Comparison of ENCODE assay signal across 24 cellular contexts in genomic region chr14:22901799-22902198, GRCh38. TPM values are rescaled to one million over a fixed set of nuclear protein-coding genes. Genes with fewer than 3 reads are reported as not detected.
DNase-seq lines count a peak whose midpoint lies in the region; ATAC-seq, FAIRE-seq and TF ChIP-seq lines count a peak whose summit lies in the region.
"Had no signal": no experiment of that assay in that cellular context is flagged by ENCODE, and none has a peak within 500 bp of the region (broad histone marks: within the 10 kb centered on the region; RNA-seq: fewer than 3 reads in every experiment).

No MANE protein-coding gene starts in this region.

- intact Hi-C loops in activated CD4-positive, alpha-beta T cell treated with anti-CD3 and anti-CD28 coated beads for 36 hours (cut with DNase I, micrococcal nuclease): no loop called here
- intact Hi-C loops in HepG2 (cut with micrococcal nuclease; ENCODE audit: unreplicated experiment) (no loop called here), right lobe of liver (cut with DNase I) (no loop called here)

- FAIRE-seq in HepG2 (lab: Jason Lieb, UNC): no peak

- H3K27me3 ChIP-seq in HepG2 (ENCODE audit: control insufficient read depth in 1 of 2, insufficient read depth in 2 of 2, low read length in 2 of 2): peaks cover 0 to 3% of the 10 kb centered on the region in 2 experiments; a peak in 2 of 5 replicates
- H3K27me3 ChIP-seq in right lobe of liver: no peaks in the 10 kb centered on the region
- no peaks in the 10 kb centered on the region for H3K27me3 ChIP-seq in SJCRH30
- H3K27me3 ChIP-seq: BLaER1 treated with 17β-estradiol and CSF1 and Interleukin-3, amounts not matched to agents 10 nM and 100 nM had no signal

- H3K9ac ChIP-seq in HepG2 (ENCODE audit: insufficient read depth, low read depth, low read length): no peak overlapping the region
- H3K9ac ChIP-seq: SK-N-SH had no signal

- peaks cover 16% of the 10 kb centered on the region for H3K4me1 Mint-ChIP-seq in activated CD4-positive, alpha-beta T cell treated with anti-CD3 and anti-CD28 coated beads for 36 hours
- H3K4me1 Mint-ChIP-seq in nephron progenitor cell: no peaks in the 10 kb centered on the region

- no peak overlapping the region for H3K27ac ChIP-seq in HepG2 (ENCODE audit: extremely low read length, insufficient read depth, low read length)
- no peak overlapping the region for H3K27ac ChIP-seq in right lobe of liver
- no peak overlapping the region for H3K27ac ChIP-seq in SJCRH30
- H3K27ac ChIP-seq: BLaER1 treated with 17β-estradiol and CSF1 and Interleukin-3, amounts not matched to agents 10 nM and 100 nM; PC-9 had no signal

- H3K79me2 ChIP-seq in HepG2 (ENCODE audit: insufficient read depth, low read length): no peaks in the 10 kb centered on the region

- H3K27ac Mint-ChIP-seq in activated CD4-positive, alpha-beta T cell treated with anti-CD3 and anti-CD28 coated beads for 36 hours: peak overlapping the region; percentile 11
- peak overlapping the region; percentile 93 for H3K27ac Mint-ChIP-seq in nephron progenitor cell
- H3K27ac Mint-ChIP-seq: GM23338 had no signal

- TF ChIP-seq RAD21 in HepG2 (CRISPR knock-in tag; IDR thresholded peaks at IDR 0.05): no peak

- no peak overlapping the region for H3K4me3 Mint-ChIP-seq in activated CD4-positive, alpha-beta T cell treated with anti-CD3 and anti-CD28 coated beads for 36 hours
- no peak overlapping the region for H3K4me3 Mint-ChIP-seq in nephron progenitor cell
- H3K4me3 Mint-ChIP-seq: GM23338 had no signal

- H3K9me3 ChIP-seq in HepG2 (ENCODE audit: low read length): no peaks in the 10 kb centered on the region
- H3K9me3 ChIP-seq in right lobe of liver: no peaks in the 10 kb centered on the region
- H3K9me3 ChIP-seq in SJCRH30 (replicated peaks): no peaks in the 10 kb centered on the region
- H3K9me3 ChIP-seq: BLaER1 treated with 17β-estradiol and CSF1 and Interleukin-3, amounts not matched to agents 10 nM and 100 nM; SK-N-SH had no signal

- peaks cover 60% of the 10 kb centered on the region for H3K36me3 Mint-ChIP-seq in activated CD4-positive, alpha-beta T cell treated with anti-CD3 and anti-CD28 coated beads for 36 hours (ENCODE audit: low read depth)
- H3K36me3 Mint-ChIP-seq in nephron progenitor cell (ENCODE audit: low read depth): peaks cover 69% of the 10 kb centered on the region

- no peak overlapping the region for H3K4me2 ChIP-seq in HepG2 (ENCODE audit: low read depth, low read length)
- H3K4me2 ChIP-seq: BLaER1 treated with 17β-estradiol and CSF1 and Interleukin-3, amounts not matched to agents 10 nM and 100 nM; GM23338; PC-9; SK-N-SH had no signal

- H3K4me3 ChIP-seq in HepG2 (replicated peaks in 1 of 3; ENCODE audit: insufficient read depth in 1 of 3, low read depth in 2 of 3, low read length in 3 of 3) (no peak overlapping the region), right lobe of liver (no peak overlapping the region), SJCRH30 (no peak overlapping the region)
- H3K4me3 ChIP-seq: BLaER1 treated with 17β-estradiol and CSF1 and Interleukin-3, amounts not matched to agents 10 nM and 100 nM; GM23338; PC-9 had no signal

- no peak for ATAC-seq in activated CD4-positive, alpha-beta T cell treated with anti-CD3 and anti-CD28 coated beads for 36 hours
- no peak for ATAC-seq in HepG2
- ATAC-seq in right lobe of liver: no peak
- ATAC-seq: GM23338 had no signal

- H3K4me1 ChIP-seq in HepG2 (ENCODE audit: insufficient read depth, low read length) (peaks cover 50% of the 10 kb centered on the region), right lobe of liver (peaks cover 0 to 24% (median 12%) of the 10 kb centered on the region in 4 donors), SJCRH30 (no peaks in the 10 kb centered on the region)

- H2AFZ ChIP-seq in HepG2 (ENCODE audit: low read length): no peak overlapping the region
- H2AFZ ChIP-seq: GM23338, PC-9 had no signal

- WGBS in HepG2 (ENCODE audit: low lambda C conversion rate): 89% methylated on average over 7 of the region's 7 CpGs
- 100% methylated on average over 1 of the region's 7 CpGs for WGBS in right lobe of liver (ENCODE audit: insufficient coverage, low coverage, low lambda C conversion rate, missing lambda C conversion rate)

- in situ Hi-C loops in HepG2 (cut with HindIII; ENCODE audit: extremely low pct_ligation_motif_present, low pct_unique_long_range_greater_than_20kb): loop anchor here (5.0 kb wide), 1 partner anchor 79 kb away; no protein-coding TSS in a partner anchor

- H4K20me1 ChIP-seq in HepG2 (ENCODE audit: insufficient read depth, low read length): no peaks in the 10 kb centered on the region

- no peaks in the 10 kb centered on the region for H3K36me3 ChIP-seq in HepG2 (replicated peaks in 1 of 2; ENCODE audit: control insufficient read depth in 1 of 2, insufficient read depth in 2 of 2, low read length in 2 of 2)
- peaks cover 11 to 53% (median 29%) of the 10 kb centered on the region in 4 donors for H3K36me3 ChIP-seq in right lobe of liver
- H3K36me3 ChIP-seq in SJCRH30: peaks cover 52% of the 10 kb centered on the region

- no TSS peak for BruUV-seq in HepG2 (replicated peaks; lab: Mats Ljungman, UMichigan)

- no peaks in the 10 kb centered on the region for H3K9me3 Mint-ChIP-seq in activated CD4-positive, alpha-beta T cell treated with anti-CD3 and anti-CD28 coated beads for 36 hours (ENCODE audit: low read depth)
- H3K9me3 Mint-ChIP-seq in nephron progenitor cell: no peaks in the 10 kb centered on the region
- H3K9me3 Mint-ChIP-seq: GM23338 had no signal

- POLR2A ChIA-PET in activated CD4-positive, alpha-beta T cell treated with anti-CD3 and anti-CD28 coated beads for 36 hours (lab: Charles Lee): interaction anchor here (0.5 to 0.6 kb wide), 2 partner anchors 9 to 333 kb away, joined by 4 to 5 read pairs; no protein-coding TSS in a partner anchor
- POLR2A ChIA-PET in HepG2 (lab: Yijun Ruan, JAX): interaction anchor here (0.7 to 5.3 kb wide), 6 partner anchors 14 to 75 kb away, joined by 4 to 44 read pairs (median 26); partner anchors contain the start of genes LRP10 and PRMT5

- no peak for TF ChIP-seq POLR2A in HepG2 (IDR thresholded peaks at IDR 0.05; ENCODE audit: insufficient read depth in 1 of 2, low read depth in 2 of 2, low read length in 2 of 2)
- no peak for TF ChIP-seq POLR2A in right lobe of liver (IDR thresholded peaks at IDR 0.05)

- no peak for DNase-seq in activated CD4-positive, alpha-beta T cell treated with anti-CD3 and anti-CD28 coated beads for 36 hours
- DNase-seq in activated CD4-positive, alpha-beta T cell treated with anti-CD3 and anti-CD28 coated beads for 1 hour: no peak
- DNase-seq in HepG2 (ENCODE audit: low spot score) (no peak), right lobe of liver (no peak), nephron progenitor cell (no peak), DMS153 (lab: John Stamatoyannopoulos, UW) (no peak), SJCRH30 (no peak)
- DNase-seq: 8988T, DMS79, HCEC 1CT, KG1, NCI-H1105, NCI-H146, NCI-H2029, NCI-H2227 treated with DMSO at 0.1 percent for 48 hours, NCI-H510A, NCI-H748 treated with DMSO at 0.1 percent for 48 hours, PC-9, RPMI8226, SHP77 treated with DMSO at 0.1 percent for 48 hours, SK-N-SH had no signal

- TF ChIP-seq EP300 in HepG2 (IDR thresholded peaks at IDR 0.05; ENCODE audit: low read depth in 2 of 2, low read length in 2 of 2) (no peak), HepG2 (CRISPR knock-in tag; IDR thresholded peaks at IDR 0.05; ENCODE audit: borderline replicate concordance) (no peak)

- no peaks in the 10 kb centered on the region for H3K27me3 Mint-ChIP-seq in activated CD4-positive, alpha-beta T cell treated with anti-CD3 and anti-CD28 coated beads for 36 hours
- peaks cover 4% of the 10 kb centered on the region for H3K27me3 Mint-ChIP-seq in nephron progenitor cell (ENCODE audit: low read depth, poor library complexity)

- TF ChIP-seq CTCF in HepG2 (CRISPR knock-in tag; IDR thresholded peaks at IDR 0.05) (no peak), right lobe of liver (IDR thresholded peaks at IDR 0.05) (no peak), nephron progenitor cell (IDR thresholded peaks at IDR 0.05) (no peak)

- CTCF ChIA-PET in activated CD4-positive, alpha-beta T cell treated with anti-CD3 and anti-CD28 coated beads for 36 hours (lab: Charles Lee): interaction anchor here (0.6 to 8.3 kb wide), 18 partner anchors 9 to 331 kb away, joined by 3 to 71 read pairs (median 5); partner anchors contain the start of genes ABHD4, LRP10, MRPL52 and OXA1L
- CTCF ChIA-PET in HepG2 (lab: Yijun Ruan, JAX; ENCODE audit: low intra/inter-chr PET ratio, low total read pairs): interaction anchor here (5.0 to 6.2 kb wide), 2 partner anchors 30 to 344 kb away, joined by 46 to 67 read pairs; partner anchors contain the start of gene LRP10

RNA-seq across cellular contexts. Expression of gene RBM23, which starts 17.1 kb away (rescaled TPM):
- total RNA-seq in activated CD4-positive, alpha-beta T cell treated with anti-CD3 and anti-CD28 coated beads for 36 hours: 10 to 100 TPM; 61.6 to 68.6 TPM
- total RNA-seq in HepG2 (2016; rRNA removed; fragmentation: Illumina TruSeq; extraction: Trizol): 0.52 and 1.5 TPM in 2 replicates
- total RNA-seq in HepG2 (2016; cell fraction: cytosol; rRNA removed; fragmentation: Illumina TruSeq; extraction: Trizol; ENCODE audit: low read depth): 1.3 and 3.6 TPM in 2 replicates
- total RNA-seq in HepG2 (2016; cell fraction: insoluble cytoplasmic fraction; rRNA removed; fragmentation: Illumina TruSeq; extraction: Trizol): 0.61 and 1.6 TPM in 2 replicates
- total RNA-seq in HepG2 (2016; cell fraction: membrane; rRNA removed; fragmentation: Illumina TruSeq; extraction: Trizol): 0.71 and 0.76 TPM in 2 replicates
- 1.2 and 2.0 TPM in 2 replicates for total RNA-seq in HepG2 (2016; cell fraction: nucleus; rRNA removed; fragmentation: Illumina TruSeq; extraction: Trizol)
- polyA plus RNA-seq in HepG2 (2011; rRNA removed): 2.1 and 2.9 TPM in 2 replicates
- 0.87 and 0.90 TPM in 2 replicates for polyA plus RNA-seq in HepG2 (2011; cell fraction: cytosol; rRNA removed)
- 7.7 and 10.1 TPM in 2 replicates for polyA plus RNA-seq in HepG2 (2011; cell fraction: nucleus; rRNA removed)
- polyA plus RNA-seq in HepG2 (2012): 2.0 and 2.8 TPM in 2 replicates
- polyA plus RNA-seq in HepG2 (2016; cell fraction: cytosol; fragmentation: Illumina TruSeq; extraction: Trizol; ENCODE audit: low read depth): 0.17 and 0.28 TPM in 2 replicates
- 0.76 and 1.0 TPM in 2 replicates for polyA plus RNA-seq in HepG2 (2016; cell fraction: insoluble cytoplasmic fraction; fragmentation: Illumina TruSeq; extraction: Trizol; ENCODE audit: low read depth)
- polyA plus RNA-seq in HepG2 (2016; cell fraction: membrane; fragmentation: Illumina TruSeq; extraction: Trizol; ENCODE audit: low read depth): 0.27 and 0.43 TPM in 2 replicates
- polyA plus RNA-seq in HepG2 (2016; cell fraction: nucleus; fragmentation: Illumina TruSeq; extraction: Trizol; ENCODE audit: insufficient read depth, low read depth): 3.6 and 4.3 TPM in 2 replicates
- 5.4 and 70.7 TPM in 2 replicates for polyA minus RNA-seq in HepG2 (2011; rRNA and poly(A)+ RNA removed; ENCODE audit: low replicate concordance)
- polyA minus RNA-seq in HepG2 (2011; cell fraction: cytosol; rRNA and poly(A)+ RNA removed): 0.97 and 1.6 TPM in 2 replicates
- 14.7 and 14.8 TPM in 2 replicates for polyA minus RNA-seq in HepG2 (2011; cell fraction: nucleus; rRNA and poly(A)+ RNA removed)
- 10 to 100 TPM; 22.2 to 38.0 (median 34.0) TPM for total RNA-seq in right lobe of liver
- total RNA-seq in SJCRH30 (2014; rRNA removed; shearing (Covaris generic)): 83.8 and 92.9 TPM in 2 replicates

RNA-seq across cellular contexts. Expression of gene REM2, which starts 18.8 kb away (rescaled TPM):
- under 1 TPM; 0.33 to 0.48 TPM for total RNA-seq in activated CD4-positive, alpha-beta T cell treated with anti-CD3 and anti-CD28 coated beads for 36 hours
- total RNA-seq in HepG2 (2016; rRNA removed; fragmentation: Illumina TruSeq; extraction: Trizol) (not detected in 2 replicates), right lobe of liver (under 1 TPM in 2 of 6 experiments, not detected in 4; 0.10 to 0.12 TPM)
- not detected in 2 replicates for total RNA-seq in HepG2 (2016; cell fraction: cytosol; rRNA removed; fragmentation: Illumina TruSeq; extraction: Trizol; ENCODE audit: low read depth)
- not detected in 2 replicates for total RNA-seq in HepG2 (2016; cell fraction: insoluble cytoplasmic fraction; rRNA removed; fragmentation: Illumina TruSeq; extraction: Trizol)
- not detected in 2 replicates for total RNA-seq in HepG2 (2016; cell fraction: membrane; rRNA removed; fragmentation: Illumina TruSeq; extraction: Trizol)
- total RNA-seq in HepG2 (2016; cell fraction: nucleus; rRNA removed; fragmentation: Illumina TruSeq; extraction: Trizol): not detected in 2 replicates
- polyA plus RNA-seq in HepG2 (2011; rRNA removed): 0.20 and 0.31 TPM in 2 replicates
- 0.04 and 0.05 TPM in 2 replicates for polyA plus RNA-seq in HepG2 (2011; cell fraction: cytosol; rRNA removed)
- polyA plus RNA-seq in HepG2 (2011; cell fraction: nucleus; rRNA removed): 1.1 and 1.9 TPM in 2 replicates
- 0.21 and 0.67 TPM in 2 replicates for polyA plus RNA-seq in HepG2 (2012)
- polyA plus RNA-seq in HepG2 (2016; cell fraction: cytosol; fragmentation: Illumina TruSeq; extraction: Trizol; ENCODE audit: low read depth): not detected in 2 replicates
- not detected in 2 replicates for polyA plus RNA-seq in HepG2 (2016; cell fraction: insoluble cytoplasmic fraction; fragmentation: Illumina TruSeq; extraction: Trizol; ENCODE audit: low read depth)
- polyA plus RNA-seq in HepG2 (2016; cell fraction: membrane; fragmentation: Illumina TruSeq; extraction: Trizol; ENCODE audit: low read depth): not detected in 2 replicates
- polyA plus RNA-seq in HepG2 (2016; cell fraction: nucleus; fragmentation: Illumina TruSeq; extraction: Trizol; ENCODE audit: insufficient read depth, low read depth): not detected in 2 replicates
- 0.26 and 0.30 TPM in 2 replicates for polyA minus RNA-seq in HepG2 (2011; rRNA and poly(A)+ RNA removed; ENCODE audit: low replicate concordance)
- polyA minus RNA-seq in HepG2 (2011; cell fraction: cytosol; rRNA and poly(A)+ RNA removed): not detected in 2 replicates
- 0.25 and 0.90 TPM in 2 replicates for polyA minus RNA-seq in HepG2 (2011; cell fraction: nucleus; rRNA and poly(A)+ RNA removed)
- not detected in 2 replicates for total RNA-seq in SJCRH30 (2014; rRNA removed; shearing (Covaris generic))
- total RNA-seq: HT1080 had no signal

RNA-seq across cellular contexts. Expression of gene PRMT5, which starts 27.4 kb away (rescaled TPM):
- total RNA-seq in activated CD4-positive, alpha-beta T cell treated with anti-CD3 and anti-CD28 coated beads for 36 hours: 100 to 1,000 TPM; 121 to 151 TPM
- total RNA-seq in HepG2 (2016; rRNA removed; fragmentation: Illumina TruSeq; extraction: Trizol) (210 and 289 TPM in 2 replicates), right lobe of liver (10 to 100 TPM; 22.5 to 32.1 (median 25.7) TPM)
- 154 and 171 TPM in 2 replicates for total RNA-seq in HepG2 (2016; cell fraction: cytosol; rRNA removed; fragmentation: Illumina TruSeq; extraction: Trizol; ENCODE audit: low read depth)
- 224 and 314 TPM in 2 replicates for total RNA-seq in HepG2 (2016; cell fraction: insoluble cytoplasmic fraction; rRNA removed; fragmentation: Illumina TruSeq; extraction: Trizol)
- 131 and 139 TPM in 2 replicates for total RNA-seq in HepG2 (2016; cell fraction: membrane; rRNA removed; fragmentation: Illumina TruSeq; extraction: Trizol)
- 137 and 144 TPM in 2 replicates for total RNA-seq in HepG2 (2016; cell fraction: nucleus; rRNA removed; fragmentation: Illumina TruSeq; extraction: Trizol)
- 329 and 354 TPM in 2 replicates for polyA plus RNA-seq in HepG2 (2011; rRNA removed)
- polyA plus RNA-seq in HepG2 (2011; cell fraction: cytosol; rRNA removed): 348 and 362 TPM in 2 replicates
- 327 and 362 TPM in 2 replicates for polyA plus RNA-seq in HepG2 (2011; cell fraction: nucleus; rRNA removed)
- polyA plus RNA-seq in HepG2 (2012): 137 and 192 TPM in 2 replicates
- polyA plus RNA-seq in HepG2 (2016; cell fraction: cytosol; fragmentation: Illumina TruSeq; extraction: Trizol; ENCODE audit: low read depth): 39.5 and 40.9 TPM in 2 replicates
- polyA plus RNA-seq in HepG2 (2016; cell fraction: insoluble cytoplasmic fraction; fragmentation: Illumina TruSeq; extraction: Trizol; ENCODE audit: low read depth): 294 and 308 TPM in 2 replicates
- polyA plus RNA-seq in HepG2 (2016; cell fraction: membrane; fragmentation: Illumina TruSeq; extraction: Trizol; ENCODE audit: low read depth): 72.5 and 74.3 TPM in 2 replicates
- polyA plus RNA-seq in HepG2 (2016; cell fraction: nucleus; fragmentation: Illumina TruSeq; extraction: Trizol; ENCODE audit: insufficient read depth, low read depth): 212 and 229 TPM in 2 replicates
- polyA minus RNA-seq in HepG2 (2011; rRNA and poly(A)+ RNA removed; ENCODE audit: low replicate concordance): 563 and 739 TPM in 2 replicates
- polyA minus RNA-seq in HepG2 (2011; cell fraction: cytosol; rRNA and poly(A)+ RNA removed): 136 and 191 TPM in 2 replicates
- 169 and 174 TPM in 2 replicates for polyA minus RNA-seq in HepG2 (2011; cell fraction: nucleus; rRNA and poly(A)+ RNA removed)
- total RNA-seq in SJCRH30 (2014; rRNA removed; shearing (Covaris generic)): 104 and 113 TPM in 2 replicates

RNA-seq across cellular contexts. Expression of gene LRP10, which starts 30.3 kb away (rescaled TPM):
- 10 to 100 TPM; 36.3 to 41.8 TPM for total RNA-seq in activated CD4-positive, alpha-beta T cell treated with anti-CD3 and anti-CD28 coated beads for 36 hours
- total RNA-seq in HepG2 (2016; rRNA removed; fragmentation: Illumina TruSeq; extraction: Trizol): 8.6 and 16.9 TPM in 2 replicates
- 4.6 and 5.4 TPM in 2 replicates for total RNA-seq in HepG2 (2016; cell fraction: cytosol; rRNA removed; fragmentation: Illumina TruSeq; extraction: Trizol; ENCODE audit: low read depth)
- 8.2 and 17.2 TPM in 2 replicates for total RNA-seq in HepG2 (2016; cell fraction: insoluble cytoplasmic fraction; rRNA removed; fragmentation: Illumina TruSeq; extraction: Trizol)
- 13.8 and 15.6 TPM in 2 replicates for total RNA-seq in HepG2 (2016; cell fraction: membrane; rRNA removed; fragmentation: Illumina TruSeq; extraction: Trizol)
- total RNA-seq in HepG2 (2016; cell fraction: nucleus; rRNA removed; fragmentation: Illumina TruSeq; extraction: Trizol): 15.9 and 21.6 TPM in 2 replicates
- 45.2 and 80.6 TPM in 2 replicates for polyA plus RNA-seq in HepG2 (2011; rRNA removed)
- polyA plus RNA-seq in HepG2 (2011; cell fraction: cytosol; rRNA removed): 49.4 and 54.8 TPM in 2 replicates
- polyA plus RNA-seq in HepG2 (2011; cell fraction: nucleus; rRNA removed): 70.7 and 85.9 TPM in 2 replicates
- 45.8 and 84.6 TPM in 2 replicates for polyA plus RNA-seq in HepG2 (2012)
- 6.5 and 7.4 TPM in 2 replicates for polyA plus RNA-seq in HepG2 (2016; cell fraction: cytosol; fragmentation: Illumina TruSeq; extraction: Trizol; ENCODE audit: low read depth)
- polyA plus RNA-seq in HepG2 (2016; cell fraction: insoluble cytoplasmic fraction; fragmentation: Illumina TruSeq; extraction: Trizol; ENCODE audit: low read depth): 8.2 and 10.9 TPM in 2 replicates
- 11.6 and 13.0 TPM in 2 replicates for polyA plus RNA-seq in HepG2 (2016; cell fraction: membrane; fragmentation: Illumina TruSeq; extraction: Trizol; ENCODE audit: low read depth)
- 22.9 and 23.5 TPM in 2 replicates for polyA plus RNA-seq in HepG2 (2016; cell fraction: nucleus; fragmentation: Illumina TruSeq; extraction: Trizol; ENCODE audit: insufficient read depth, low read depth)
- polyA minus RNA-seq in HepG2 (2011; rRNA and poly(A)+ RNA removed; ENCODE audit: low replicate concordance): 73.0 and 241 TPM in 2 replicates
- polyA minus RNA-seq in HepG2 (2011; cell fraction: cytosol; rRNA and poly(A)+ RNA removed): 55.0 and 77.3 TPM in 2 replicates
- 23.4 and 37.7 TPM in 2 replicates for polyA minus RNA-seq in HepG2 (2011; cell fraction: nucleus; rRNA and poly(A)+ RNA removed)
- total RNA-seq in right lobe of liver: 10 to 100 TPM; 31.0 to 54.5 (median 44.6) TPM
- total RNA-seq in SJCRH30 (2014; rRNA removed; shearing (Covaris generic)): 12.2 and 12.5 TPM in 2 replicates

RNA-seq across cellular contexts. Expression of gene HAUS4, which starts 55.1 kb away (rescaled TPM):
- total RNA-seq in activated CD4-positive, alpha-beta T cell treated with anti-CD3 and anti-CD28 coated beads for 36 hours: 10 to 100 TPM; 62.5 to 84.4 TPM
- total RNA-seq in HepG2 (2016; rRNA removed; fragmentation: Illumina TruSeq; extraction: Trizol): 130 and 141 TPM in 2 replicates
- total RNA-seq in HepG2 (2016; cell fraction: cytosol; rRNA removed; fragmentation: Illumina TruSeq; extraction: Trizol; ENCODE audit: low read depth): 124 and 143 TPM in 2 replicates
- 128 and 148 TPM in 2 replicates for total RNA-seq in HepG2 (2016; cell fraction: insoluble cytoplasmic fraction; rRNA removed; fragmentation: Illumina TruSeq; extraction: Trizol)
- total RNA-seq in HepG2 (2016; cell fraction: membrane; rRNA removed; fragmentation: Illumina TruSeq; extraction: Trizol): 134 and 154 TPM in 2 replicates
- 82.9 and 84.6 TPM in 2 replicates for total RNA-seq in HepG2 (2016; cell fraction: nucleus; rRNA removed; fragmentation: Illumina TruSeq; extraction: Trizol)
- polyA plus RNA-seq in HepG2 (2011; rRNA removed): 64.7 and 74.4 TPM in 2 replicates
- polyA plus RNA-seq in HepG2 (2011; cell fraction: cytosol; rRNA removed): 49.6 and 52.3 TPM in 2 replicates
- 90.4 and 93.9 TPM in 2 replicates for polyA plus RNA-seq in HepG2 (2011; cell fraction: nucleus; rRNA removed)
- polyA plus RNA-seq in HepG2 (2012): 58.5 and 83.9 TPM in 2 replicates
- 42.0 and 47.4 TPM in 2 replicates for polyA plus RNA-seq in HepG2 (2016; cell fraction: cytosol; fragmentation: Illumina TruSeq; extraction: Trizol; ENCODE audit: low read depth)
- polyA plus RNA-seq in HepG2 (2016; cell fraction: insoluble cytoplasmic fraction; fragmentation: Illumina TruSeq; extraction: Trizol; ENCODE audit: low read depth): 106 and 115 TPM in 2 replicates
- polyA plus RNA-seq in HepG2 (2016; cell fraction: membrane; fragmentation: Illumina TruSeq; extraction: Trizol; ENCODE audit: low read depth): 86.6 and 89.8 TPM in 2 replicates
- polyA plus RNA-seq in HepG2 (2016; cell fraction: nucleus; fragmentation: Illumina TruSeq; extraction: Trizol; ENCODE audit: insufficient read depth, low read depth): 118 and 127 TPM in 2 replicates
- polyA minus RNA-seq in HepG2 (2011; rRNA and poly(A)+ RNA removed; ENCODE audit: low replicate concordance): 39.3 and 43.1 TPM in 2 replicates
- 27.3 and 39.3 TPM in 2 replicates for polyA minus RNA-seq in HepG2 (2011; cell fraction: cytosol; rRNA and poly(A)+ RNA removed)
- polyA minus RNA-seq in HepG2 (2011; cell fraction: nucleus; rRNA and poly(A)+ RNA removed): 50.6 and 59.4 TPM in 2 replicates
- 10 to 100 TPM in 4 of 6 experiments, 1 to 10 TPM in 2; 6.8 to 17.9 (median 12.4) TPM for total RNA-seq in right lobe of liver
- total RNA-seq in SJCRH30 (2014; rRNA removed; shearing (Covaris generic)): 42.9 and 44.5 TPM in 2 replicates

Comparison
In these comparisons a context has a peak if more than half of its experiments do, and no peak if none do; other contexts are left out.
1. RNA of gene RBM23, which starts 17.1 kb away (total RNA-seq): 83.8 to 92.9 TPM in SJCRH30, 61.6 to 68.6 TPM in activated CD4-positive, alpha-beta T cell treated with anti-CD3 and anti-CD28 coated beads for 36 hours and 22.2 to 38.0 TPM in right lobe of liver; 0.52 to 3.6 TPM in HepG2; every median in the first group is over 4 times any median in the second.